14 cellular contexts compared by ENCODE assay signal in genomic region chr19:47479701-47480503, GRCh38. TPM values are rescaled to one million over a fixed set of nuclear protein-coding genes. Genes with fewer than 3 reads are reported as not detected.
DNase-seq lines count a peak whose midpoint lies in the region; ATAC-seq and TF ChIP-seq lines count a peak whose summit lies in the region.
"Had no signal": no experiment of that assay in that cellular context is flagged by ENCODE, and none has a peak within 500 bp of the region (broad histone marks: within the 10 kb centered on the region; RNA-seq: fewer than 3 reads in every experiment).

No MANE protein-coding gene starts in this region.

- intact Hi-C loops in right cardiac atrium (cut with DNase I): no loop called here
- intact Hi-C loops in heart right ventricle (cut with DNase I): loop anchor here in 1 of 10 donors (5.0 kb wide), 1 partner anchor 37 kb away; the partner anchor contains the start of gene NAPA
- intact Hi-C loops in colonic mucosa (cut with DNase I): no loop called here

- H3K27ac Mint-ChIP-seq in stimulated activated naive B cell treated with anti-CD40 and anti-IgM and Interleukin-4, amounts not matched to agents 10 μg/mL and 1 μg/mL and 100 μg/mL, for 72 hours: no peak overlapping the region
- H3K27ac Mint-ChIP-seq: stimulated activated memory B cell treated with anti-CD40 and anti-IgM and Interleukin-4, amounts not matched to agents 10 μg/mL and 1 μg/mL and 100 μg/mL, for 72 hours; T-cell had no signal

- no peak overlapping the region for H3K4me3 Mint-ChIP-seq in stimulated activated naive B cell treated with anti-CD40 and anti-IgM and Interleukin-4, amounts not matched to agents 10 μg/mL and 1 μg/mL and 100 μg/mL, for 72 hours
- H3K4me3 Mint-ChIP-seq: stimulated activated memory B cell treated with anti-CD40 and anti-IgM and Interleukin-4, amounts not matched to agents 10 μg/mL and 1 μg/mL and 100 μg/mL, for 72 hours; T-cell had no signal

- no peak for TF ChIP-seq POLR2A in suprapubic skin (IDR thresholded peaks at IDR 0.05)

- no peaks in the 10 kb centered on the region for H3K9me3 ChIP-seq in right cardiac atrium (ENCODE audit: control insufficient read depth, low read length)
- H3K9me3 ChIP-seq in heart right ventricle: no peaks in the 10 kb centered on the region
- H3K9me3 ChIP-seq in colonic mucosa: no peaks in the 10 kb centered on the region
- no peaks in the 10 kb centered on the region for H3K9me3 ChIP-seq in iPS-18c (ENCODE audit: control insufficient read depth, insufficient read depth, low read length)
- no peaks in the 10 kb centered on the region for H3K9me3 ChIP-seq in suprapubic skin
- H3K9me3 ChIP-seq: prostate gland had no signal

- H3K4me1 Mint-ChIP-seq in stimulated activated naive B cell treated with anti-CD40 and anti-IgM and Interleukin-4, amounts not matched to agents 10 μg/mL and 1 μg/mL and 100 μg/mL, for 72 hours: peaks cover 9 to 20% of the 10 kb centered on the region in 2 donors

- H3K27ac ChIP-seq in right cardiac atrium (ENCODE audit: low read length) (no peak overlapping the region), heart right ventricle (no peak overlapping the region), colonic mucosa (no peak overlapping the region), suprapubic skin (no peak overlapping the region)
- H3K27ac ChIP-seq: prostate gland had no signal

- H3K4me1 ChIP-seq in right cardiac atrium (ENCODE audit: control insufficient read depth, insufficient read depth, low read length) (no peaks in the 10 kb centered on the region), heart right ventricle (peaks cover 0 to 15% (median 9%) of the 10 kb centered on the region in 9 donors), colonic mucosa (no peaks in the 10 kb centered on the region), suprapubic skin (peaks cover 20% of the 10 kb centered on the region)

- ATAC-seq in right cardiac atrium (peak; percentile 17 to 22), heart right ventricle (no peak), GM21529 (IDR thresholded peaks at IDR 0.05; ENCODE audit: unreplicated experiment) (no peak)
- ATAC-seq in stimulated activated naive B cell treated with anti-CD40 and anti-IgM and Interleukin-4, amounts not matched to agents 10 μg/mL and 1 μg/mL and 100 μg/mL, for 72 hours (replicated peaks): no peak
- ATAC-seq: stimulated activated memory B cell treated with anti-CD40 and anti-IgM and Interleukin-4, amounts not matched to agents 10 μg/mL and 1 μg/mL and 100 μg/mL, for 72 hours; T-cell had no signal

- H3K9ac ChIP-seq in colonic mucosa (ENCODE audit: low read depth in 2 of 2, low read length in 2 of 2): no peak overlapping the region

- TF ChIP-seq EP300 in suprapubic skin (IDR thresholded peaks at IDR 0.05): no peak

- H3K27me3 Mint-ChIP-seq in stimulated activated naive B cell treated with anti-CD40 and anti-IgM and Interleukin-4, amounts not matched to agents 10 μg/mL and 1 μg/mL and 100 μg/mL, for 72 hours: peaks cover 0 to 10% of the 10 kb centered on the region in 2 donors
- H3K27me3 Mint-ChIP-seq: stimulated activated memory B cell treated with anti-CD40 and anti-IgM and Interleukin-4, amounts not matched to agents 10 μg/mL and 1 μg/mL and 100 μg/mL, for 72 hours had no signal

- DNase-seq in right cardiac atrium (peak in 2 of 3 donors; percentile 71 to 75), heart right ventricle (no peak), colonic mucosa (peak; percentile 47), suprapubic skin (ENCODE audit: low spot score in 2 of 2) (no peak), activated gamma-delta T cell (lab: John Stamatoyannopoulos, UW) (no peak)
- DNase-seq in stimulated activated naive B cell treated with anti-CD40 and anti-IgM and Interleukin-4, amounts not matched to agents 10 μg/mL and 1 μg/mL and 100 μg/mL, for 72 hours: no peak
- DNase-seq: activated T-cell treated with anti-CD3 and anti-CD28 coated beads, Interleukin-2, amount 50 U/mL, for 1 hour; hypothalamus; stimulated activated CD4-positive, alpha-beta T cell treated with anti-CD3 and anti-CD28 coated beads, Interleukin-4, amount 100 ng/mL, for 1 hour; T-cell had no signal

- H3K9me3 Mint-ChIP-seq in stimulated activated naive B cell treated with anti-CD40 and anti-IgM and Interleukin-4, amounts not matched to agents 10 μg/mL and 1 μg/mL and 100 μg/mL, for 72 hours: no peaks in the 10 kb centered on the region
- H3K9me3 Mint-ChIP-seq: stimulated activated memory B cell treated with anti-CD40 and anti-IgM and Interleukin-4, amounts not matched to agents 10 μg/mL and 1 μg/mL and 100 μg/mL, for 72 hours; T-cell had no signal

- H3K27me3 ChIP-seq in right cardiac atrium (ENCODE audit: control insufficient read depth, insufficient read depth): no peaks in the 10 kb centered on the region
- H3K27me3 ChIP-seq in heart right ventricle: peaks cover 0 to 7% (median 0%) of the 10 kb centered on the region in 7 donors
- H3K27me3 ChIP-seq in colonic mucosa: no peaks in the 10 kb centered on the region
- H3K27me3 ChIP-seq in suprapubic skin: no peaks in the 10 kb centered on the region

- H3K36me3 Mint-ChIP-seq in stimulated activated naive B cell treated with anti-CD40 and anti-IgM and Interleukin-4, amounts not matched to agents 10 μg/mL and 1 μg/mL and 100 μg/mL, for 72 hours: peaks cover 5 to 20% of the 10 kb centered on the region in 2 donors

- H3K4me3 ChIP-seq in right cardiac atrium (ENCODE audit: low read length) (no peak overlapping the region), heart right ventricle (peak overlapping the region in 2 of 10 donors; percentile 14 to 22), colonic mucosa (no peak overlapping the region), iPS-18c (ENCODE audit: insufficient read depth, low read depth, low read length) (peak overlapping the region; percentile 56), suprapubic skin (no peak overlapping the region)
- H3K4me3 ChIP-seq: prostate gland had no signal

- WGBS in right cardiac atrium: 10% methylated on average over 39 of the region's 39 CpGs
- WGBS in heart right ventricle, 2 donors: 13% methylated on average over 36 to 39 of the region's 39 CpGs
- WGBS in suprapubic skin: 27% methylated on average over 24 of the region's 39 CpGs

- TF ChIP-seq CTCF in heart right ventricle (IDR thresholded peaks at IDR 0.05) (no peak), colonic mucosa (IDR thresholded peaks at IDR 0.05) (no peak), suprapubic skin (IDR thresholded peaks at IDR 0.05) (no peak)

- H3K36me3 ChIP-seq in heart right ventricle: no peaks in the 10 kb centered on the region
- H3K36me3 ChIP-seq in colonic mucosa: no peaks in the 10 kb centered on the region
- no peaks in the 10 kb centered on the region for H3K36me3 ChIP-seq in suprapubic skin
- H3K36me3 ChIP-seq: prostate gland had no signal

RNA-seq across cellular contexts. Expression of gene KPTN, which starts 4.1 kb away (rescaled TPM):
- total RNA-seq in right cardiac atrium: 1 to 10 TPM; 6.4 to 9.4 (median 7.8) TPM
- polyA plus RNA-seq in right cardiac atrium: 9.9 TPM
- total RNA-seq in heart right ventricle: 10 to 100 TPM in 3 of 10 donors, 1 to 10 TPM in 7; 4.0 to 11.8 (median 8.1) TPM
- 10 to 100 TPM; 11.1 to 35.6 TPM for polyA plus RNA-seq in heart right ventricle
- 10 to 100 TPM in 1 of 2 donors, 1 to 10 TPM in 1; 8.6 to 13.3 TPM for total RNA-seq in colonic mucosa
- 10 to 100 TPM in 1 of 4 donors, 1 to 10 TPM in 3; 4.3 to 16.3 (median 5.9) TPM for total RNA-seq in suprapubic skin

RNA-seq across cellular contexts. Expression of gene SLC8A2, which starts 8.2 kb away (rescaled TPM):
- total RNA-seq in right cardiac atrium (under 1 TPM in 2 of 4 donors, not detected in 2; 0.09 to 0.26 TPM), heart right ventricle (under 1 TPM in 7 of 10 donors, not detected in 3; 0.11 to 0.64 (median 0.15) TPM), colonic mucosa (1 to 10 TPM in 1 of 2 donors, under 1 TPM in 1; 0.74 to 2.3 TPM), suprapubic skin (1 to 10 TPM in 1 of 4 donors, under 1 TPM in 2, not detected in 1; 0.26 to 1.2 (median 0.38) TPM)
- polyA plus RNA-seq in right cardiac atrium (0.36 TPM), heart right ventricle (under 1 TPM; 0.03 to 0.22 TPM)
- total RNA-seq: T-cell had no signal

RNA-seq across cellular contexts. Expression of gene NAPA, which starts 35.0 kb away (rescaled TPM):
- total RNA-seq in right cardiac atrium: 100 to 1,000 TPM in 3 of 4 donors, 10 to 100 TPM in 1; 91.7 to 111 (median 105) TPM
- polyA plus RNA-seq in right cardiac atrium: 102 TPM
- 100 to 1,000 TPM; 115 to 183 (median 121) TPM for total RNA-seq in heart right ventricle
- polyA plus RNA-seq in heart right ventricle: 100 to 1,000 TPM; 133 to 135 TPM
- total RNA-seq in colonic mucosa: 100 to 1,000 TPM; 111 to 115 TPM
- 100 to 1,000 TPM; 170 to 232 (median 193) TPM for total RNA-seq in suprapubic skin

Comparison
In these comparisons a context has a peak if more than half of its experiments do, and no peak if none do; other contexts are left out.
1. ATAC-seq: peak in right cardiac atrium (2 of 2); none in heart right ventricle (0 of 8), stimulated activated naive B cell treated with anti-CD40 and anti-IgM and Interleukin-4, amounts not matched to agents 10 μg/mL and 1 μg/mL and 100 μg/mL, for 72 hours (0 of 2) and GM21529 (single experiment).
2. DNase-seq: peak in right cardiac atrium (2 of 3) and colonic mucosa (single experiment); none in heart right ventricle (0 of 2), suprapubic skin (0 of 2), stimulated activated naive B cell treated with anti-CD40 and anti-IgM and Interleukin-4, amounts not matched to agents 10 μg/mL and 1 μg/mL and 100 μg/mL, for 72 hours (single experiment) and activated gamma-delta T cell (single experiment).